8 cellular contexts compared by ENCODE assay signal in genomic region chr10:110495731-110496552, GRCh38. TPM values are rescaled to one million over a fixed set of nuclear protein-coding genes. Genes with fewer than 3 reads are reported as not detected.
A peak's percentile ranks its signal among the peaks of the same experiment; 100 is the strongest.
DNase-seq lines count a peak whose midpoint lies in the region; ATAC-seq and TF ChIP-seq lines count a peak whose summit lies in the region.

No MANE protein-coding gene starts in this region.

- H3K27ac ChIP-seq in DOHH2 (ENCODE audit: low read depth, low read length) (no peak overlapping the region), Peyer's patch (peak overlapping the region in 3 of 4 donors; percentile 90 to 96 (median 93))

- H4K20me1 ChIP-seq in DOHH2 (ENCODE audit: control insufficient read depth, insufficient read depth, low read depth, low read length) = no peaks in the 10 kb centered on the region

- H3K9me3 Mint-ChIP-seq in activated naive CD4-positive, alpha-beta T cell treated with anti-CD3 and anti-CD28 coated beads for 36 hours = no peaks in the 10 kb centered on the region
- H3K9me3 Mint-ChIP-seq in glutamatergic neuron (ENCODE audit: unreplicated experiment) = peaks cover 3% of the 10 kb centered on the region

- H3K4me3 ChIP-seq in DOHH2 (ENCODE audit: low read length) = peak overlapping the region; percentile 81; the same call in 1 of the 2 replicates
- H3K4me3 ChIP-seq in Peyer's patch = peak overlapping the region in 3 of 4 donors; percentile 72 to 90 (median 77)
- peak overlapping the region; percentile 71 for H3K4me3 ChIP-seq in retinal pigment epithelial cell (ENCODE audit: low read length)

- H3K27ac Mint-ChIP-seq in activated naive CD4-positive, alpha-beta T cell treated with anti-CD3 and anti-CD28 coated beads for 36 hours = peak overlapping the region; percentile 89
- H3K27ac Mint-ChIP-seq in glutamatergic neuron (ENCODE audit: unreplicated experiment) = peak overlapping the region; percentile 22

- H3K27me3 ChIP-seq in DOHH2 (ENCODE audit: control insufficient read depth, low read length) (peaks cover 33% of the 10 kb centered on the region), Peyer's patch (no peaks in the 10 kb centered on the region)

- H3K27me3 Mint-ChIP-seq in activated naive CD4-positive, alpha-beta T cell treated with anti-CD3 and anti-CD28 coated beads for 36 hours (ENCODE audit: low read depth) = no peaks in the 10 kb centered on the region
- peaks cover 16% of the 10 kb centered on the region for H3K27me3 Mint-ChIP-seq in glutamatergic neuron (ENCODE audit: unreplicated experiment)

- no peaks in the 10 kb centered on the region for H3K36me3 ChIP-seq in DOHH2 (ENCODE audit: control insufficient read depth, low read length)
- H3K36me3 ChIP-seq in Peyer's patch = no peaks in the 10 kb centered on the region

- H3K4me3 Mint-ChIP-seq in activated naive CD4-positive, alpha-beta T cell treated with anti-CD3 and anti-CD28 coated beads for 36 hours = peak overlapping the region; percentile 89
- H3K4me3 Mint-ChIP-seq in glutamatergic neuron (ENCODE audit: unreplicated experiment) = peak overlapping the region; percentile 84

- no peaks in the 10 kb centered on the region for H3K9me2 ChIP-seq in DOHH2 (replicated peaks; ENCODE audit: control insufficient read depth, low read length)

- no peaks in the 10 kb centered on the region for H3F3A ChIP-seq in DOHH2 (ENCODE audit: control insufficient read depth, insufficient read depth)

- CTCF ChIA-PET in activated naive CD4-positive, alpha-beta T cell treated with anti-CD3 and anti-CD28 coated beads for 36 hours (lab: Charles Lee) = interaction anchor here (0.6 to 6.0 kb wide), 3 partner anchors 142 to 505 kb away, joined by 3 to 64 read pairs (median 4); no protein-coding TSS in a partner anchor

- H3K4me1 Mint-ChIP-seq in activated naive CD4-positive, alpha-beta T cell treated with anti-CD3 and anti-CD28 coated beads for 36 hours (ENCODE audit: low read depth) = peaks cover 29% of the 10 kb centered on the region
- peaks cover 24% of the 10 kb centered on the region for H3K4me1 Mint-ChIP-seq in glutamatergic neuron (ENCODE audit: low read depth, unreplicated experiment)

- no peak for TF ChIP-seq CTCF in DOHH2 (IDR thresholded peaks at IDR 0.05; ENCODE audit: low read depth, low read length, poor library complexity, severe bottlenecking)
- TF ChIP-seq CTCF in Peyer's patch (IDR thresholded peaks at IDR 0.05) = no peak
- TF ChIP-seq CTCF in glutamatergic neuron (IDR thresholded peaks at IDR 0.05; ENCODE audit: partially characterized antibody, unreplicated experiment) = no peak
- TF ChIP-seq CTCF in retinal pigment epithelial cell (conservative IDR thresholded peaks at IDR 0.05; ENCODE audit: low read depth, low read length) = no peak

- intact Hi-C loops in activated naive CD4-positive, alpha-beta T cell treated with anti-CD3 and anti-CD28 coated beads for 36 hours (cut with micrococcal nuclease) = loop anchor here (2.0 kb wide), 2 partner anchors 287 to 357 kb away; no protein-coding TSS in a partner anchor

- peak overlapping the region; percentile 80 for H3K4me2 ChIP-seq in DOHH2 (ENCODE audit: low read length)

- TF ChIP-seq POLR2A in Peyer's patch (IDR thresholded peaks at IDR 0.05) = no peak

- no peaks in the 10 kb centered on the region for H3K79me2 ChIP-seq in DOHH2 (ENCODE audit: control insufficient read depth, low read length)

- H3K9me3 ChIP-seq in DOHH2 (ENCODE audit: control insufficient read depth, insufficient read depth, low read length) (no peaks in the 10 kb centered on the region), Peyer's patch (no peaks in the 10 kb centered on the region)

- ATAC-seq in GM21447 (IDR thresholded peaks at IDR 0.05; ENCODE audit: unreplicated experiment) = no peak

- peaks cover 28% of the 10 kb centered on the region for H3K36me3 Mint-ChIP-seq in activated naive CD4-positive, alpha-beta T cell treated with anti-CD3 and anti-CD28 coated beads for 36 hours (ENCODE audit: low read depth)
- H3K36me3 Mint-ChIP-seq in glutamatergic neuron (ENCODE audit: unreplicated experiment) = no peaks in the 10 kb centered on the region

- DNase-seq in Peyer's patch (peak; percentile 52 to 65 (median 60)), glutamatergic neuron (peak; percentile 27), retinal pigment epithelial cell (ENCODE audit: low read depth) (no peak), AML-193 (lab: John Stamatoyannopoulos, UW) (no peak), NCI-H1436 treated with DMSO at 0.1 percent for 48 hours (lab: John Stamatoyannopoulos, UW) (no peak)
- DNase-seq in activated naive CD4-positive, alpha-beta T cell treated with anti-CD3 and anti-CD28 coated beads for 36 hours = peak; percentile 75

- peaks cover 47% of the 10 kb centered on the region for H3K4me1 ChIP-seq in DOHH2 (ENCODE audit: control insufficient read depth, low read length)
- H3K4me1 ChIP-seq in Peyer's patch = peaks cover 0 to 40% (median 18%) of the 10 kb centered on the region in 4 donors

RNA-seq across cellular contexts. Expression of gene DUSP5, which starts 1.8 kb away (rescaled TPM):
- total RNA-seq in Peyer's patch = 10 to 100 TPM; 22.1 to 33.8 (median 26.3) TPM
- 10 to 100 TPM; 51.0 to 53.5 TPM for total RNA-seq in activated naive CD4-positive, alpha-beta T cell treated with anti-CD3 and anti-CD28 coated beads for 36 hours
- total RNA-seq in glutamatergic neuron (ENCODE audit: unreplicated experiment) = 2.4 TPM

Comparison
In these comparisons a context has a peak if more than half of its experiments do, and no peak if none do; other contexts are left out.
1. DNase-seq: peak in Peyer's patch (3 of 3), activated naive CD4-positive, alpha-beta T cell treated with anti-CD3 and anti-CD28 coated beads for 36 hours (single experiment) and glutamatergic neuron (single experiment); none in retinal pigment epithelial cell (single experiment), AML-193 (0 of 2) and NCI-H1436 treated with DMSO at 0.1 percent for 48 hours (single experiment).
2. Peak in every context shown above with its lines, with median percentiles within 50 percentile points of each other: H3K4me3 ChIP-seq.